8 cellular contexts compared by ENCODE assay signal in the genomic region with DNA sequence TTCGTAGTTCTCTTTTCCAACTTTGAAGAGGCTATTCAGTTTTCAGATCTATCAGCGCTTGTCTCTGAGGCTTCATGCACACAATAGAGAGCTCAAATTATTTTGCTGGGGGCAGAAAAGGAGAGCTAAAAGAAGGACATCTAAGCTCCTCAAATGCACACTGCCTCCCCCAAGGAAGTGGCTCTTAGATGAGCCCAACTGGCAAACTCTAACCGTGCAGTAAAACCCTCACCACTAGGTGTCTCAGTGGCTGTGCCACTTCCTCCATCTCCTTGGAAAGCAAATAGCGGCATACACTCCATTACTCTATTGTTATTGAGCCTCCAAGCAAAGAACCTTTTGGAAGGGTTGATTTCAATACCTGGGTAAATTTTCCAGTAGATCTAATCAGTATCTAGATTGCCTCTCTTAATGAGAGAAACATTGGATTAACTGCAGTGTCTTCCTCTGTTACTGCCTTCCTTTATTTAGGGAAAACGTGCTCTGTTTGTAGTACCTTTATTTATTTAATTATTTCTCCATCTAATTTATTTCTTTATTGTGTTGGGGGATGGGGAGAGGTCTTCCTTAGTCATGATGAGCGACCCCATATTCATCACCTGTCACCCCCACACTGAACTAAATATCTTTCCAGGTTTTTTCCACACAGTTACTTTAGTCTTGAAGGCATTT. TPM values are rescaled to one million over a fixed set of nuclear protein-coding genes. Genes with fewer than 3 reads are reported as not detected.
A peak's percentile ranks its signal among the peaks of the same experiment; 100 is the strongest.
DNase-seq lines count a peak whose midpoint lies in the region; ATAC-seq and TF ChIP-seq lines count a peak whose summit lies in the region.

No MANE protein-coding gene starts in this region.

- H3K9me3 Mint-ChIP-seq in H9: no peaks in the 10 kb centered on the region; a peak in 1 of 5 replicates

- no peaks in the 10 kb centered on the region for H3K79me1 ChIP-seq in H9 (ENCODE audit: insufficient read depth, low read depth, low read length, poor library complexity, severe bottlenecking)

- no peaks in the 10 kb centered on the region; the same call in 1 of the 2 replicates for H3K27me3 Mint-ChIP-seq in H9 (ENCODE audit: low read depth)

- peak; percentile 96 to 97 for ATAC-seq in right cardiac atrium
- no peak for ATAC-seq in HG02840 (IDR thresholded peaks at IDR 0.05; ENCODE audit: low FRiP score, unreplicated experiment)

- 0 out of 7 replicates have a peak overlapping the region, but pooled peaks of 2 of the 3 experiments have one; percentile 19 to 42 for H3K27ac Mint-ChIP-seq in H9

- H3K4me1 ChIP-seq in H9 (ENCODE audit: insufficient read depth, low read length) (no peaks in the 10 kb centered on the region), right cardiac atrium (ENCODE audit: control insufficient read depth, insufficient read depth, low read length) (no peaks in the 10 kb centered on the region)

- TF ChIP-seq CTCF in H9 (conservative IDR thresholded peaks at IDR 0.05) (peak; percentile 92), retinal pigment epithelial cell (conservative IDR thresholded peaks at IDR 0.05; ENCODE audit: low read depth, low read length) (peak; percentile 96)

- H3K4me2 ChIP-seq in H9 (ENCODE audit: insufficient read depth, insufficient read length, low read length): no peak overlapping the region

- no peak overlapping the region for H3K14ac ChIP-seq in H9 (ENCODE audit: insufficient read depth, low read length)

- peaks cover 8 to 10% of the 10 kb centered on the region in 2 experiments for H3K4me1 Mint-ChIP-seq in H9

- peak; percentile 65 for DNase-seq in DMS 273 treated with DMSO at 0.1 percent for 48 hours (lab: John Stamatoyannopoulos, UW)
- peak; percentile 82 for DNase-seq in H9
- DNase-seq in NCI-H146 treated with DMSO at 0.1 percent for 48 hours (lab: John Stamatoyannopoulos, UW; ENCODE audit: unreplicated experiment): peak; percentile 76
- DNase-seq in T-helper 1 cell: peak; percentile 32 to 73 (median 48)
- peak in 52 of 58 donors; percentile 3 to 87 (median 46) for DNase-seq in anterior cingulate cortex (lab: John Stamatoyannopoulos, UW)
- DNase-seq in right cardiac atrium: peak in 2 of 3 donors; percentile 58 to 75
- peak; percentile 46 for DNase-seq in retinal pigment epithelial cell (ENCODE audit: low read depth)

- no peak overlapping the region for H3K27ac ChIP-seq in H9 (ENCODE audit: insufficient read length, low read depth, low read length)
- H3K27ac ChIP-seq in right cardiac atrium (ENCODE audit: low read length): no peak overlapping the region

- no peak overlapping the region for H2BK5ac ChIP-seq in H9 (ENCODE audit: insufficient read length, low read length)

- no peaks in the 10 kb centered on the region for H3K27me3 ChIP-seq in H9 (ENCODE audit: insufficient read depth, low read length)
- no peaks in the 10 kb centered on the region for H3K27me3 ChIP-seq in right cardiac atrium (ENCODE audit: control insufficient read depth, insufficient read depth)

- no peak overlapping the region for H3T11ph ChIP-seq in H9 (ENCODE audit: low read length)

- no peaks in the 10 kb centered on the region for H3K79me2 ChIP-seq in H9 (ENCODE audit: insufficient read depth, low read length)

- H3K36me3 Mint-ChIP-seq in H9 (ENCODE audit: insufficient read depth in 1 of 3, low read depth in 3 of 3): no peaks in the 10 kb centered on the region

- no peaks in the 10 kb centered on the region for H4K20me1 ChIP-seq in H9 (ENCODE audit: control insufficient read depth, insufficient read depth, insufficient read length)

- intact Hi-C loops in right cardiac atrium (cut with DNase I): loop anchor here (5.0 to 10.0 kb wide), 4 partner anchors 83 to 363 kb away; no protein-coding TSS in a partner anchor

- no peak overlapping the region for H2BK20ac ChIP-seq in H9 (ENCODE audit: low read depth, low read length, poor library complexity, severe bottlenecking)

- H3K4ac ChIP-seq in H9 (ENCODE audit: low read depth, low read length): no peak overlapping the region

- no peak overlapping the region for H2BK15ac ChIP-seq in H9 (ENCODE audit: low read depth, low read length)

- no peak overlapping the region for H2AK5ac ChIP-seq in H9 (ENCODE audit: insufficient read length, low read length)

- H3K56ac ChIP-seq in H9 (ENCODE audit: insufficient read length, low read depth, low read length): no peak overlapping the region

- H3K9ac ChIP-seq in H9 (ENCODE audit: extremely low read depth, insufficient read length, low read length): no peak overlapping the region

- no peak overlapping the region for H4K8ac ChIP-seq in H9 (replicated peaks; ENCODE audit: insufficient read length, low read depth, low read length)

- no peak overlapping the region for H2BK12ac ChIP-seq in H9 (ENCODE audit: insufficient read length, low read depth, low read length)

- H3K4me3 ChIP-seq in right cardiac atrium (ENCODE audit: low read length) (no peak overlapping the region), retinal pigment epithelial cell (ENCODE audit: low read length) (no peak overlapping the region)

- peak overlapping the region in 1 of 2 experiments; percentile 18; a peak in 1 of 5 replicates for H3K4me3 Mint-ChIP-seq in H9

- H3K18ac ChIP-seq in H9 (ENCODE audit: insufficient read length, low read depth, low read length): no peak overlapping the region

- H3K23ac ChIP-seq in H9 (ENCODE audit: insufficient read length, low read depth, low read length): no peak overlapping the region

- H2AFZ ChIP-seq in H9 (ENCODE audit: low read length): no peak overlapping the region

- H3K9me3 ChIP-seq in H9 (ENCODE audit: control insufficient read depth, low read depth, low read length): no peaks in the 10 kb centered on the region
- H3K9me3 ChIP-seq in right cardiac atrium (ENCODE audit: control insufficient read depth, low read length): no peaks in the 10 kb centered on the region

- H2BK120ac ChIP-seq in H9 (ENCODE audit: low read depth, low read length, poor library complexity, severe bottlenecking): no peak overlapping the region

- no peaks in the 10 kb centered on the region for H3K23me2 ChIP-seq in H9 (ENCODE audit: insufficient read length, low read depth, low read length, poor library complexity, severe bottlenecking)

- WGBS in H9 (ENCODE audit: extremely low coverage, insufficient read length, low lambda C conversion rate): no CpG with 5 or more reads among the region's 6 CpGs
- 26% methylated on average over 6 of the region's 6 CpGs for WGBS in right cardiac atrium

- no peak overlapping the region for H4K91ac ChIP-seq in H9 (ENCODE audit: insufficient read length, low read depth, low read length)

- no peak overlapping the region for H4K5ac ChIP-seq in H9 (ENCODE audit: insufficient read length, low read depth, low read length)

RNA-seq across cellular contexts. Expression of gene SFPQ, which starts 9.2 kb away (rescaled TPM):
- 547 and 573 TPM in 2 replicates for total RNA-seq in H9 (2021)
- total RNA-seq in right cardiac atrium: 100 to 1,000 TPM in 2 of 4 donors, 10 to 100 TPM in 2; 91.9 to 130 (median 105) TPM
- polyA plus RNA-seq in right cardiac atrium: 101 TPM
